ENCODE assay signal across 1 cellular context in the genomic region with DNA sequence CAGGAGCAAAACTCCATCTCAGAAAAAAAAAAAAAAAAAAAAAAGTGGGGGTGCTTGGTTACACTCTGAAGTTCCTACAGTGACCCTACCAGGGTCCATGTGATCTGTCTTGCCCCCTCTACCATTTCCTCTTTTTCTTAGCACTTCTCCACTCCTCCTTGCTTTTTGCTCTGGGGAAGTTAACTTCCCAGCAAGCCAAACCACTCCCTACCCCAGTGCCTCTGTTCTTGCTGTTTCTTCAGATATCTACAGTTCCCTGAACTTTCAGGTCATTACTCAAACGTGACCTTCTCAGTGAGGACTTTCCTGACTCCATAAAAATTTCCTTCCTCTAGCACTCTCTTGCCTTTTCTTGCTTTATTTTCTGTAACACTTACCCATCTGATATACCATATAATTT.
TF ChIP-seq lines count a peak whose summit lies in the region.

No MANE protein-coding gene starts in this region.

TF ChIP-seq in A549, 52 proteins besides CTCF, POLR2A, EP300 and RAD21 (continued from another document):
- TF ChIP-seq, protein P1, sequence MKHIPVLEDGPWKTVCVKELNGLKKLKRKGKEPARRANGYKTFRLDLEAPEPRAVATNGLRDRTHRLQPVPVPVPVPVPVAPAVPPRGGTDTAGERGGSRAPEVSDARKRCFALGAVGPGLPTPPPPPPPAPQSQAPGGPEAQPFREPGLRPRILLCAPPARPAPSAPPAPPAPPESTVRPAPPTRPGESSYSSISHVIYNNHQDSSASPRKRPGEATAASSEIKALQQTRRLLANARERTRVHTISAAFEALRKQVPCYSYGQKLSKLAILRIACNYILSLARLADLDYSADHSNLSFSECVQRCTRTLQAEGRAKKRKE (CRISPR knock-in tag; IDR thresholded peaks at IDR 0.05; ENCODE audit: low read depth), result no peak
- no peak for TF ChIP-seq E2F6 (IDR thresholded peaks at IDR 0.05; ENCODE audit: borderline replicate concordance, low read depth)
